Comparison of ENCODE assay signal across 9 cellular contexts in the genomic region with DNA sequence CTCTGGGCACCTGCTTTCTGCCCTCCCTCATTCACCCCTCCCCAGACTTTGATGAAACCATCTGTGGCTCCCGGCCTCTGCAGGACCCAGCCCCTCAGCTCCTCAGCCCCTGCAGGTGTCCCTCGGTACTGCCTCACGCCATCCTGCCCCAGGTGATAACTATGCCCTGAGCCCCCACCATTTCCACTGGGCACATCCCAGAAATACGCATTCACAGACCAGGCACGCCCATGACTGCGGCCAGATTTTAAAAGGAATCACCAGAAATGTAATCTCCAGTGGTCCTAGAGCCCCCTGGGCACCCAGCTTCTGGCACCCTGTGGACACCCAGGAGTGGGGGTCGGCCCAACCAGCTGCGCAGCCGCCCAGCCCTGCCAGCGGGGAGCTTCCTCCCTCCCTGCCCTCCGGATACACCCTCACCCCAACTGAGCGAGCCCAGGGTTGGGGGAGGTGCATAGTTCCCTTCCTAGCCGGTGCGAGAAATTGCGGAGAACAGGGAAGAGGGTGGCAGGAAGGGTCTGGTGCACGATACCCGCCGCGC. TPM values are rescaled to one million over a fixed set of nuclear protein-coding genes. Genes with fewer than 3 reads are reported as not detected.
DNase-seq lines count a peak whose midpoint lies in the region; ATAC-seq lines count a peak whose summit lies in the region.
"Had no signal": no experiment of that assay in that cellular context is flagged by ENCODE, and none has a peak within 500 bp of the region (broad histone marks: within the 10 kb centered on the region; RNA-seq: fewer than 3 reads in every experiment).

No MANE protein-coding gene starts in this region.

- H3K36me3 Mint-ChIP-seq in activated T-cell treated with anti-CD3 and anti-CD28 coated beads, Interleukin-2, amount 50 U/mL, for 72 hours (ENCODE audit: insufficient read depth in 2 of 2): no peaks in the 10 kb centered on the region
- H3K36me3 Mint-ChIP-seq in naive B cell: no peaks in the 10 kb centered on the region

- ATAC-seq in activated T-cell treated with anti-CD3 and anti-CD28 coated beads, Interleukin-2, amount 50 U/mL, for 72 hours (replicated peaks in 1 of 2): peak in 1 of 2 donors; percentile 60
- ATAC-seq in naive B cell (ENCODE audit: low read depth in 2 of 2) (peak; percentile 60 to 64), GM19035 (IDR thresholded peaks at IDR 0.05; ENCODE audit: unreplicated experiment) (no peak), GM19351 (IDR thresholded peaks at IDR 0.05; ENCODE audit: unreplicated experiment) (no peak)
- ATAC-seq: left lung had no signal

- H3K4me3 Mint-ChIP-seq in activated T-cell treated with anti-CD3 and anti-CD28 coated beads, Interleukin-2, amount 50 U/mL, for 72 hours: peak overlapping the region; percentile 25 to 61
- no peak overlapping the region for H3K4me3 Mint-ChIP-seq in naive B cell

- H3K27ac Mint-ChIP-seq in activated T-cell treated with anti-CD3 and anti-CD28 coated beads, Interleukin-2, amount 50 U/mL, for 72 hours: no peak overlapping the region
- no peak overlapping the region for H3K27ac Mint-ChIP-seq in naive B cell

- H3K9me3 Mint-ChIP-seq in activated T-cell treated with anti-CD3 and anti-CD28 coated beads, Interleukin-2, amount 50 U/mL, for 72 hours: no peaks in the 10 kb centered on the region
- H3K9me3 Mint-ChIP-seq in naive B cell: no peaks in the 10 kb centered on the region

- peak overlapping the region; percentile 22 for H3K27ac ChIP-seq in KOPT-K1 (ENCODE audit: low read depth, low read length, poor library complexity, severe bottlenecking)
- H3K27ac ChIP-seq: left lung had no signal

- peaks cover 21% of the 10 kb centered on the region for H3K4me1 Mint-ChIP-seq in activated T-cell treated with anti-CD3 and anti-CD28 coated beads, Interleukin-2, amount 50 U/mL, for 72 hours (ENCODE audit: low read depth)
- peaks cover 0 to 2% (median 0%) of the 10 kb centered on the region in 3 donors for H3K4me1 Mint-ChIP-seq in naive B cell

- H3K27me3 Mint-ChIP-seq in activated T-cell treated with anti-CD3 and anti-CD28 coated beads, Interleukin-2, amount 50 U/mL, for 72 hours (ENCODE audit: low read depth): peaks cover 17% of the 10 kb centered on the region
- peaks cover 17 to 71% (median 49%) of the 10 kb centered on the region in 3 donors for H3K27me3 Mint-ChIP-seq in naive B cell

- no peaks in the 10 kb centered on the region for H3K9me3 ChIP-seq in KOPT-K1 (ENCODE audit: insufficient read depth, low read length, poor library complexity, severe bottlenecking)
- H3K9me3 ChIP-seq: left lung had no signal

- peak; percentile 88 for DNase-seq in DMS 273 (lab: John Stamatoyannopoulos, UW; ENCODE audit: unreplicated experiment)
- DNase-seq in activated T-cell treated with anti-CD3 and anti-CD28 coated beads, Interleukin-2, amount 50 U/mL, for 72 hours: peak in 1 of 2 donors; percentile 35
- DNase-seq in naive B cell: peak; percentile 16
- no peak for DNase-seq in amniotic stem cell (lab: John Stamatoyannopoulos, UW)
- DNase-seq in NCI-H446 (lab: John Stamatoyannopoulos, UW): no peak

- no peaks in the 10 kb centered on the region for H3K36me3 ChIP-seq in KOPT-K1 (ENCODE audit: insufficient read depth, low read length)
- H3K36me3 ChIP-seq: left lung had no signal

RNA-seq across cellular contexts. Expression of a gene that starts 0.6 kb away (rescaled TPM):
- total RNA-seq in activated T-cell treated with anti-CD3 and anti-CD28 coated beads, Interleukin-2, amount 50 U/mL, for 72 hours: not detected
- not detected for polyA plus RNA-seq in naive B cell (ENCODE audit: low read depth in 6 of 6)

Comparison
In these comparisons a context has a peak if more than half of its experiments do, and no peak if none do; other contexts are left out.
1. DNase-seq: peak in DMS 273 (single experiment) and naive B cell (single experiment); none in amniotic stem cell (single experiment) and NCI-H446 (0 of 2).
2. ATAC-seq: peak in naive B cell (2 of 2); none in GM19035 (single experiment) and GM19351 (single experiment).
3. H3K4me3 Mint-ChIP-seq: peak in activated T-cell treated with anti-CD3 and anti-CD28 coated beads, Interleukin-2, amount 50 U/mL, for 72 hours (2 of 2); none in naive B cell (0 of 8).